1 cellular context compared by ENCODE assay signal in the genomic region with DNA sequence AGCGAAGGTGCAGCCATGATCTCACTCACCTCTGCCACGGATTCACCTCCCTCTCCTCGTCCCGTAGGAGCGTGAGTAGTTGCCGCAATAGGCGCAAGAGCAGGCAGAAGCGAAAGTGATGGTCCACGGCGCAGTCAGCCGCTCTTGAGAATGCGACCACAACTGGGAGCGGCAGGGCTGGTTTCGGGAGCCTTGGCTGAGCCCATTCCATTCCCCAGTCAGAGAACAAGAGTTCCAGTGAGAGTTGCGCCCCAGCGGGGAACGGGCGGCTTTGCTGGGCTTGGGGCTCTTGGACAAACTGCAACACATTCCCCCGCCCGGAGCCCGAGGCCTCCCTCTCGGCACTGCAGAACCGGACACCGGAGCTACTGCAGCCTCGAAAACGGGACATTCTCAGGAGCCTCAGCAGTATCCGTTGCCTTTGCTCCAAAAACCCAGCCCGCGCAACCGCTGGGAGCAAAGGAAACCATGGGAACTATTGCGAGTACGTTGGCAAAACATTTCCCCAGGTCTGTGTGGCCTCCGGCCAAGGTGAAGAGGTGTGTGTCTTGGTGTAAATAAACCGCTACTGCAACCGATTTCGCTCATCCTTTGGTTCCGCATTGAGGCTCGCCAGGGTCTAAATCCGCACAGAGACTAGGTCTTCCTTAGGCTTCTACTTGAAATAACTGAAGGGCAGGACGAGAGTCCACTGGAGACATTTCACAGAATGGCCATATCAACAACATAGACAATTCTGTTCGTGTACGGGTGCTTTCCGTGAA.
TF ChIP-seq lines count a peak whose summit lies in the region.

No MANE protein-coding gene starts in this region.

TF ChIP-seq in HepG2, 621 proteins besides CTCF, POLR2A, EP300 and RAD21 (continued from another document and continues in another):
- TF ChIP-seq, protein P1, sequence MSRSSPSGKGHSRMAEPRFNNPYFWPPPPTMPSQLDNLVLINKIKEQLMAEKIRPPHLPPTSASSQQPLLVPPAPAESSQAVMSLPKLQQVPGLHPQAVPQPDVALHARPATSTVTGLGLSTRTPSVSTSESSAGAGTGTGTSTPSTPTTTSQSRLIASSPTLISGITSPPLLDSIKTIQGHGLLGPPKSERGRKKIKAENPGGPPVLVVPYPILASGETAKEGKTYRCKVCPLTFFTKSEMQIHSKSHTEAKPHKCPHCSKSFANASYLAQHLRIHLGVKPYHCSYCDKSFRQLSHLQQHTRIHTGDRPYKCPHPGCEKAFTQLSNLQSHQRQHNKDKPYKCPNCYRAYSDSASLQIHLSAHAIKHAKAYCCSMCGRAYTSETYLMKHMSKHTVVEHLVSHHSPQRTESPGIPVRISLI (CRISPR knock-in tag; IDR thresholded peaks at IDR 0.05; ENCODE audit: borderline replicate concordance) = no peak
- TF ChIP-seq, protein P2, sequence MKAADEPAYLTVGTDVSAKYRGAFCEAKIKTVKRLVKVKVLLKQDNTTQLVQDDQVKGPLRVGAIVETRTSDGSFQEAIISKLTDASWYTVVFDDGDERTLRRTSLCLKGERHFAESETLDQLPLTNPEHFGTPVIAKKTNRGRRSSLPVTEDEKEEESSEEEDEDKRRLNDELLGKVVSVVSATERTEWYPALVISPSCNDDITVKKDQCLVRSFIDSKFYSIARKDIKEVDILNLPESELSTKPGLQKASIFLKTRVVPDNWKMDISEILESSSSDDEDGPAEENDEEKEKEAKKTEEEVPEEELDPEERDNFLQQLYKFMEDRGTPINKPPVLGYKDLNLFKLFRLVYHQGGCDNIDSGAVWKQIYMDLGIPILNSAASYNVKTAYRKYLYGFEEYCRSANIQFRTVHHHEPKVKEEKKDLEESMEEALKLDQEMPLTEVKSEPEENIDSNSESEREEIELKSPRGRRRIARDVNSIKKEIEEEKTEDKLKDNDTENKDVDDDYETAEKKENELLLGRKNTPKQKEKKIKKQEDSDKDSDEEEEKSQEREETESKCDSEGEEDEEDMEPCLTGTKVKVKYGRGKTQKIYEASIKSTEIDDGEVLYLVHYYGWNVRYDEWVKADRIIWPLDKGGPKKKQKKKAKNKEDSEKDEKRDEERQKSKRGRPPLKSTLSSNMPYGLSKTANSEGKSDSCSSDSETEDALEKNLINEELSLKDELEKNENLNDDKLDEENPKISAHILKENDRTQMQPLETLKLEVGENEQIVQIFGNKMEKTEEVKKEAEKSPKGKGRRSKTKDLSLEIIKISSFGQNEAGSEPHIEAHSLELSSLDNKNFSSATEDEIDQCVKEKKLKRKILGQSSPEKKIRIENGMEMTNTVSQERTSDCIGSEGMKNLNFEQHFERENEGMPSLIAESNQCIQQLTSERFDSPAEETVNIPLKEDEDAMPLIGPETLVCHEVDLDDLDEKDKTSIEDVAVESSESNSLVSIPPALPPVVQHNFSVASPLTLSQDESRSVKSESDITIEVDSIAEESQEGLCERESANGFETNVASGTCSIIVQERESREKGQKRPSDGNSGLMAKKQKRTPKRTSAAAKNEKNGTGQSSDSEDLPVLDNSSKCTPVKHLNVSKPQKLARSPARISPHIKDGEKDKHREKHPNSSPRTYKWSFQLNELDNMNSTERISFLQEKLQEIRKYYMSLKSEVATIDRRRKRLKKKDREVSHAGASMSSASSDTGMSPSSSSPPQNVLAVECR (CRISPR knock-in tag; IDR thresholded peaks at IDR 0.05; ENCODE audit: borderline replicate concordance) = peak; percentile 57; the same call in 1 of the 2 replicates
- TF ChIP-seq ZNF143 (CRISPR knock-in tag; IDR thresholded peaks at IDR 0.05) (peak; percentile 66), ELF3 (CRISPR knock-in tag; IDR thresholded peaks at IDR 0.05) (0 out of 2 replicates have a peak, but pooled peaks have one; percentile 46), MED8 (CRISPR knock-in tag; IDR thresholded peaks at IDR 0.05; ENCODE audit: insufficient replicate concordance) (no peak), FOXK1 (CRISPR knock-in tag; IDR thresholded peaks at IDR 0.05; ENCODE audit: borderline replicate concordance, low read depth) (peak; percentile 98), ZIK1 (CRISPR knock-in tag; IDR thresholded peaks at IDR 0.05; ENCODE audit: borderline replicate concordance, low read depth) (no peak), ZNF766 (CRISPR knock-in tag; IDR thresholded peaks at IDR 0.05; ENCODE audit: borderline replicate concordance) (no peak), ZFYVE20 (CRISPR knock-in tag; IDR thresholded peaks at IDR 0.05; ENCODE audit: borderline replicate concordance, low read depth) (no peak), RARA (CRISPR knock-in tag; IDR thresholded peaks at IDR 0.05) (0 out of 2 replicates have a peak, but pooled peaks have one; percentile 38), GMEB1 (CRISPR knock-in tag; IDR thresholded peaks at IDR 0.05; ENCODE audit: borderline replicate concordance) (peak; percentile 26; the same call in 1 of the 2 replicates), ZNF383 (CRISPR knock-in tag; IDR thresholded peaks at IDR 0.05; ENCODE audit: borderline replicate concordance) (no peak), PLRG1 (conservative IDR thresholded peaks at IDR 0.05) (no peak), ZNF329 (CRISPR knock-in tag; IDR thresholded peaks at IDR 0.05; ENCODE audit: low read depth) (no peak), ZNF430 (CRISPR knock-in tag; IDR thresholded peaks at IDR 0.05) (peak; percentile 65; the same call in 1 of the 2 replicates), ATF1 (CRISPR knock-in tag; IDR thresholded peaks at IDR 0.05) (no peak), ZMAT3 (CRISPR knock-in tag; conservative IDR thresholded peaks at IDR 0.05) (0 out of 2 replicates have a peak, but pooled peaks have one; percentile 42), ZFAT (CRISPR knock-in tag; conservative IDR thresholded peaks at IDR 0.05) (no peak), ZNF773 (CRISPR knock-in tag; IDR thresholded peaks at IDR 0.05; ENCODE audit: borderline replicate concordance) (no peak), THAP9 (CRISPR knock-in tag; IDR thresholded peaks at IDR 0.05; ENCODE audit: borderline replicate concordance) (no peak), IKZF4 (CRISPR knock-in tag; IDR thresholded peaks at IDR 0.05; ENCODE audit: borderline replicate concordance, low read depth, not compliant biosample characterization) (no peak), SP4 (CRISPR knock-in tag; IDR thresholded peaks at IDR 0.05) (0 out of 2 replicates have a peak, but pooled peaks have one; percentile 19), TBX2 (CRISPR knock-in tag; IDR thresholded peaks at IDR 0.05; ENCODE audit: borderline replicate concordance) (peak; percentile 48; the same call in 1 of the 2 replicates), RBAK (CRISPR knock-in tag; IDR thresholded peaks at IDR 0.05) (no peak), NKX3-1 (CRISPR knock-in tag; IDR thresholded peaks at IDR 0.05) (peak; percentile 83; the same call in 1 of the 2 replicates), ZNF770 (CRISPR knock-in tag; IDR thresholded peaks at IDR 0.05) (no peak), SMAD9 (CRISPR knock-in tag; IDR thresholded peaks at IDR 0.05) (no peak), FLYWCH1 (CRISPR knock-in tag; IDR thresholded peaks at IDR 0.05) (no peak), FOXO1 (CRISPR knock-in tag; IDR thresholded peaks at IDR 0.05) (peak; percentile 44; the same call in 1 of the 2 replicates), HCFC1 (IDR thresholded peaks at IDR 0.05; ENCODE audit: low read depth, low read length) (peak; percentile 36; the same call in 1 of the 2 replicates), POLR2AphosphoS2 (IDR thresholded peaks at IDR 0.05; ENCODE audit: low read depth, low read length) (no peak), ZNF83 (CRISPR knock-in tag; IDR thresholded peaks at IDR 0.05; ENCODE audit: borderline replicate concordance) (no peak), ATRX (CRISPR knock-in tag; IDR thresholded peaks at IDR 0.05; ENCODE audit: borderline replicate concordance) (no peak), KDM3A (CRISPR knock-in tag; IDR thresholded peaks at IDR 0.05; ENCODE audit: low read depth) (no peak), FOSL2 (CRISPR knock-in tag; IDR thresholded peaks at IDR 0.05) (peak; percentile 40)
- TF ChIP-seq, protein P3, sequence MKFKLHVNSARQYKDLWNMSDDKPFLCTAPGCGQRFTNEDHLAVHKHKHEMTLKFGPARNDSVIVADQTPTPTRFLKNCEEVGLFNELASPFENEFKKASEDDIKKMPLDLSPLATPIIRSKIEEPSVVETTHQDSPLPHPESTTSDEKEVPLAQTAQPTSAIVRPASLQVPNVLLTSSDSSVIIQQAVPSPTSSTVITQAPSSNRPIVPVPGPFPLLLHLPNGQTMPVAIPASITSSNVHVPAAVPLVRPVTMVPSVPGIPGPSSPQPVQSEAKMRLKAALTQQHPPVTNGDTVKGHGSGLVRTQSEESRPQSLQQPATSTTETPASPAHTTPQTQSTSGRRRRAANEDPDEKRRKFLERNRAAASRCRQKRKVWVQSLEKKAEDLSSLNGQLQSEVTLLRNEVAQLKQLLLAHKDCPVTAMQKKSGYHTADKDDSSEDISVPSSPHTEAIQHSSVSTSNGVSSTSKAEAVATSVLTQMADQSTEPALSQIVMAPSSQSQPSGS (CRISPR knock-in tag; IDR thresholded peaks at IDR 0.05) = peak; percentile 73
- TF ChIP-seq, protein P4, sequence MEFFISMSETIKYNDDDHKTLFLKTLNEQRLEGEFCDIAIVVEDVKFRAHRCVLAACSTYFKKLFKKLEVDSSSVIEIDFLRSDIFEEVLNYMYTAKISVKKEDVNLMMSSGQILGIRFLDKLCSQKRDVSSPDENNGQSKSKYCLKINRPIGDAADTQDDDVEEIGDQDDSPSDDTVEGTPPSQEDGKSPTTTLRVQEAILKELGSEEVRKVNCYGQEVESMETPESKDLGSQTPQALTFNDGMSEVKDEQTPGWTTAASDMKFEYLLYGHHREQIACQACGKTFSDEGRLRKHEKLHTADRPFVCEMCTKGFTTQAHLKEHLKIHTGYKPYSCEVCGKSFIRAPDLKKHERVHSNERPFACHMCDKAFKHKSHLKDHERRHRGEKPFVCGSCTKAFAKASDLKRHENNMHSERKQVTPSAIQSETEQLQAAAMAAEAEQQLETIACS (CRISPR knock-in tag; IDR thresholded peaks at IDR 0.05) = no peak
- TF ChIP-seq, protein P5, sequence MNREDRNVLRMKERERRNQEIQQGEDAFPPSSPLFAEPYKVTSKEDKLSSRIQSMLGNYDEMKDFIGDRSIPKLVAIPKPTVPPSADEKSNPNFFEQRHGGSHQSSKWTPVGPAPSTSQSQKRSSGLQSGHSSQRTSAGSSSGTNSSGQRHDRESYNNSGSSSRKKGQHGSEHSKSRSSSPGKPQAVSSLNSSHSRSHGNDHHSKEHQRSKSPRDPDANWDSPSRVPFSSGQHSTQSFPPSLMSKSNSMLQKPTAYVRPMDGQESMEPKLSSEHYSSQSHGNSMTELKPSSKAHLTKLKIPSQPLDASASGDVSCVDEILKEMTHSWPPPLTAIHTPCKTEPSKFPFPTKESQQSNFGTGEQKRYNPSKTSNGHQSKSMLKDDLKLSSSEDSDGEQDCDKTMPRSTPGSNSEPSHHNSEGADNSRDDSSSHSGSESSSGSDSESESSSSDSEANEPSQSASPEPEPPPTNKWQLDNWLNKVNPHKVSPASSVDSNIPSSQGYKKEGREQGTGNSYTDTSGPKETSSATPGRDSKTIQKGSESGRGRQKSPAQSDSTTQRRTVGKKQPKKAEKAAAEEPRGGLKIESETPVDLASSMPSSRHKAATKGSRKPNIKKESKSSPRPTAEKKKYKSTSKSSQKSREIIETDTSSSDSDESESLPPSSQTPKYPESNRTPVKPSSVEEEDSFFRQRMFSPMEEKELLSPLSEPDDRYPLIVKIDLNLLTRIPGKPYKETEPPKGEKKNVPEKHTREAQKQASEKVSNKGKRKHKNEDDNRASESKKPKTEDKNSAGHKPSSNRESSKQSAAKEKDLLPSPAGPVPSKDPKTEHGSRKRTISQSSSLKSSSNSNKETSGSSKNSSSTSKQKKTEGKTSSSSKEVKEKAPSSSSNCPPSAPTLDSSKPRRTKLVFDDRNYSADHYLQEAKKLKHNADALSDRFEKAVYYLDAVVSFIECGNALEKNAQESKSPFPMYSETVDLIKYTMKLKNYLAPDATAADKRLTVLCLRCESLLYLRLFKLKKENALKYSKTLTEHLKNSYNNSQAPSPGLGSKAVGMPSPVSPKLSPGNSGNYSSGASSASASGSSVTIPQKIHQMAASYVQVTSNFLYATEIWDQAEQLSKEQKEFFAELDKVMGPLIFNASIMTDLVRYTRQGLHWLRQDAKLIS (CRISPR knock-in tag; IDR thresholded peaks at IDR 0.05) = no peak
